In genomic region chr1:245988393-245989078, GRCh38 we compare ENCODE assay signal across 1 cellular context.
TF ChIP-seq lines count a peak whose summit lies in the region.

No MANE protein-coding gene starts in this region.

TF ChIP-seq in K562, 482 proteins besides CTCF, POLR2A, EP300 and RAD21 (continued from another document and continues in another):
- peak in 1 of 2 experiments; percentile 45; a peak in 1 of 4 replicates for TF ChIP-seq MAZ (CRISPR knock-in tag; conservative IDR thresholded peaks at IDR 0.05 in 1 of 2, IDR thresholded peaks at IDR 0.05 in 1 of 2)
- TF ChIP-seq ZNF197 (CRISPR knock-in tag; IDR thresholded peaks at IDR 0.05; ENCODE audit: low read depth) = 0 out of 2 replicates have a peak, but pooled peaks have one; percentile 55
- TF ChIP-seq POLR3G (IDR thresholded peaks at IDR 0.05; ENCODE audit: extremely low read depth, insufficient read length, insufficient replicate concordance) = no peak
- TF ChIP-seq, protein P1, sequence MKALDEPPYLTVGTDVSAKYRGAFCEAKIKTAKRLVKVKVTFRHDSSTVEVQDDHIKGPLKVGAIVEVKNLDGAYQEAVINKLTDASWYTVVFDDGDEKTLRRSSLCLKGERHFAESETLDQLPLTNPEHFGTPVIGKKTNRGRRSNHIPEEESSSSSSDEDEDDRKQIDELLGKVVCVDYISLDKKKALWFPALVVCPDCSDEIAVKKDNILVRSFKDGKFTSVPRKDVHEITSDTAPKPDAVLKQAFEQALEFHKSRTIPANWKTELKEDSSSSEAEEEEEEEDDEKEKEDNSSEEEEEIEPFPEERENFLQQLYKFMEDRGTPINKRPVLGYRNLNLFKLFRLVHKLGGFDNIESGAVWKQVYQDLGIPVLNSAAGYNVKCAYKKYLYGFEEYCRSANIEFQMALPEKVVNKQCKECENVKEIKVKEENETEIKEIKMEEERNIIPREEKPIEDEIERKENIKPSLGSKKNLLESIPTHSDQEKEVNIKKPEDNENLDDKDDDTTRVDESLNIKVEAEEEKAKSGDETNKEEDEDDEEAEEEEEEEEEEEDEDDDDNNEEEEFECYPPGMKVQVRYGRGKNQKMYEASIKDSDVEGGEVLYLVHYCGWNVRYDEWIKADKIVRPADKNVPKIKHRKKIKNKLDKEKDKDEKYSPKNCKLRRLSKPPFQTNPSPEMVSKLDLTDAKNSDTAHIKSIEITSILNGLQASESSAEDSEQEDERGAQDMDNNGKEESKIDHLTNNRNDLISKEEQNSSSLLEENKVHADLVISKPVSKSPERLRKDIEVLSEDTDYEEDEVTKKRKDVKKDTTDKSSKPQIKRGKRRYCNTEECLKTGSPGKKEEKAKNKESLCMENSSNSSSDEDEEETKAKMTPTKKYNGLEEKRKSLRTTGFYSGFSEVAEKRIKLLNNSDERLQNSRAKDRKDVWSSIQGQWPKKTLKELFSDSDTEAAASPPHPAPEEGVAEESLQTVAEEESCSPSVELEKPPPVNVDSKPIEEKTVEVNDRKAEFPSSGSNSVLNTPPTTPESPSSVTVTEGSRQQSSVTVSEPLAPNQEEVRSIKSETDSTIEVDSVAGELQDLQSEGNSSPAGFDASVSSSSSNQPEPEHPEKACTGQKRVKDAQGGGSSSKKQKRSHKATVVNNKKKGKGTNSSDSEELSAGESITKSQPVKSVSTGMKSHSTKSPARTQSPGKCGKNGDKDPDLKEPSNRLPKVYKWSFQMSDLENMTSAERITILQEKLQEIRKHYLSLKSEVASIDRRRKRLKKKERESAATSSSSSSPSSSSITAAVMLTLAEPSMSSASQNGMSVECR (CRISPR knock-in tag; IDR thresholded peaks at IDR 0.05) = peak; percentile 66; the same call in 1 of the 2 replicates
- peak in 2 of 3 experiments; percentile 61 to 62 for TF ChIP-seq YY1 (IDR thresholded peaks at IDR 0.05; ENCODE audit: borderline replicate concordance in 1 of 3, control insufficient read depth in 1 of 3, extremely low read depth in 1 of 3, insufficient read depth in 3 of 3, insufficient read length in 1 of 3, insufficient replicate concordance in 2 of 3, low read depth in 1 of 3, low read length in 2 of 3)
- no peak for TF ChIP-seq ZC3H11A (IDR thresholded peaks at IDR 0.05; ENCODE audit: low read depth, low read length)
- TF ChIP-seq SIN3A (IDR thresholded peaks at IDR 0.05; ENCODE audit: borderline replicate concordance in 2 of 2, control insufficient read depth in 1 of 2, low read depth in 2 of 2, low read length in 2 of 2) = peak in 1 of 2 experiments; percentile 81; a peak in 2 of 4 replicates
- no peak for TF ChIP-seq ZNF280A (IDR thresholded peaks at IDR 0.05; ENCODE audit: low read depth, partially characterized antibody)
- no peak for TF ChIP-seq SREBF2 (CRISPR knock-in tag; IDR thresholded peaks at IDR 0.05)
- TF ChIP-seq FOSL1 (tag; conservative IDR thresholded peaks at IDR 0.05) = peak; percentile 83
- TF ChIP-seq NR2C2 (CRISPR knock-in tag; IDR thresholded peaks at IDR 0.05) = no peak
- 0 out of 2 replicates have a peak, but pooled peaks have one; percentile 15 for TF ChIP-seq NR2C2 (tag; IDR thresholded peaks at IDR 0.05)
- TF ChIP-seq FOXM1 (IDR thresholded peaks at IDR 0.05; ENCODE audit: low read depth) = peak; percentile 72
- 0 out of 2 replicates have a peak, but pooled peaks have one; percentile 16 for TF ChIP-seq FOXM1 (CRISPR knock-in tag; IDR thresholded peaks at IDR 0.05; ENCODE audit: low read depth)
- TF ChIP-seq, protein P2, sequence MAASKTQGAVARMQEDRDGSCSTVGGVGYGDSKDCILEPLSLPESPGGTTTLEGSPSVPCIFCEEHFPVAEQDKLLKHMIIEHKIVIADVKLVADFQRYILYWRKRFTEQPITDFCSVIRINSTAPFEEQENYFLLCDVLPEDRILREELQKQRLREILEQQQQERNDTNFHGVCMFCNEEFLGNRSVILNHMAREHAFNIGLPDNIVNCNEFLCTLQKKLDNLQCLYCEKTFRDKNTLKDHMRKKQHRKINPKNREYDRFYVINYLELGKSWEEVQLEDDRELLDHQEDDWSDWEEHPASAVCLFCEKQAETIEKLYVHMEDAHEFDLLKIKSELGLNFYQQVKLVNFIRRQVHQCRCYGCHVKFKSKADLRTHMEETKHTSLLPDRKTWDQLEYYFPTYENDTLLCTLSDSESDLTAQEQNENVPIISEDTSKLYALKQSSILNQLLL (CRISPR knock-in tag; IDR thresholded peaks at IDR 0.05; ENCODE audit: borderline replicate concordance) = no peak
- peak; percentile 54; the same call in 1 of the 2 replicates for TF ChIP-seq PHF8 (IDR thresholded peaks at IDR 0.05; ENCODE audit: borderline replicate concordance, low read length)
- TF ChIP-seq NCOA1 (IDR thresholded peaks at IDR 0.05; ENCODE audit: low read depth) = no peak
- no peak for TF ChIP-seq HMBOX1 (IDR thresholded peaks at IDR 0.05)
- peak; percentile 77 for TF ChIP-seq POLR2B (IDR thresholded peaks at IDR 0.05; ENCODE audit: low read depth, partially characterized antibody)
- TF ChIP-seq GMEB1 (CRISPR knock-in tag; IDR thresholded peaks at IDR 0.05) = no peak
- peak; percentile 71 for TF ChIP-seq CREM (IDR thresholded peaks at IDR 0.05; ENCODE audit: low read depth)
- TF ChIP-seq KDM2B (CRISPR knock-in tag; IDR thresholded peaks at IDR 0.05) = no peak
- peak; percentile 90 for TF ChIP-seq USF1 (CRISPR knock-in tag; IDR thresholded peaks at IDR 0.05)
- peak; percentile 76 for TF ChIP-seq KDM5B (IDR thresholded peaks at IDR 0.05; ENCODE audit: insufficient replicate concordance, low read depth, low read length)
- no peak for TF ChIP-seq SAFB (IDR thresholded peaks at IDR 0.05; ENCODE audit: borderline replicate concordance, low read depth, low read length)
- TF ChIP-seq SIRT6 (IDR thresholded peaks at IDR 0.05; ENCODE audit: low read depth, low read length) = no peak
- no peak for TF ChIP-seq SIX5 (IDR thresholded peaks at IDR 0.05; ENCODE audit: borderline replicate concordance in 1 of 2, insufficient read depth in 1 of 2, low read depth in 1 of 2, low read length in 2 of 2)
- no peak for TF ChIP-seq ZNF347 (CRISPR knock-in tag; IDR thresholded peaks at IDR 0.05; ENCODE audit: low read depth)
- no peak for TF ChIP-seq SRSF1 (IDR thresholded peaks at IDR 0.05; ENCODE audit: low read depth, low read length)
- TF ChIP-seq C11orf30 (IDR thresholded peaks at IDR 0.05; ENCODE audit: low read depth) = no peak; the same call in 1 of the 2 replicates
- TF ChIP-seq ZNF780A (CRISPR knock-in tag; IDR thresholded peaks at IDR 0.05) = no peak
- TF ChIP-seq TEAD4 (IDR thresholded peaks at IDR 0.05; ENCODE audit: low read length) = peak; percentile 56
- no peak for TF ChIP-seq TEAD4 (CRISPR knock-in tag; IDR thresholded peaks at IDR 0.05; ENCODE audit: borderline replicate concordance)
- TF ChIP-seq SP2 (IDR thresholded peaks at IDR 0.05; ENCODE audit: extremely low read depth, low read depth, low read length, poor library complexity, severe bottlenecking) = peak; percentile 44
- TF ChIP-seq, protein P3, sequence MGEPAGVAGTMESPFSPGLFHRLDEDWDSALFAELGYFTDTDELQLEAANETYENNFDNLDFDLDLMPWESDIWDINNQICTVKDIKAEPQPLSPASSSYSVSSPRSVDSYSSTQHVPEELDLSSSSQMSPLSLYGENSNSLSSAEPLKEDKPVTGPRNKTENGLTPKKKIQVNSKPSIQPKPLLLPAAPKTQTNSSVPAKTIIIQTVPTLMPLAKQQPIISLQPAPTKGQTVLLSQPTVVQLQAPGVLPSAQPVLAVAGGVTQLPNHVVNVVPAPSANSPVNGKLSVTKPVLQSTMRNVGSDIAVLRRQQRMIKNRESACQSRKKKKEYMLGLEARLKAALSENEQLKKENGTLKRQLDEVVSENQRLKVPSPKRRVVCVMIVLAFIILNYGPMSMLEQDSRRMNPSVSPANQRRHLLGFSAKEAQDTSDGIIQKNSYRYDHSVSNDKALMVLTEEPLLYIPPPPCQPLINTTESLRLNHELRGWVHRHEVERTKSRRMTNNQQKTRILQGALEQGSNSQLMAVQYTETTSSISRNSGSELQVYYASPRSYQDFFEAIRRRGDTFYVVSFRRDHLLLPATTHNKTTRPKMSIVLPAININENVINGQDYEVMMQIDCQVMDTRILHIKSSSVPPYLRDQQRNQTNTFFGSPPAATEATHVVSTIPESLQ (CRISPR knock-in tag; IDR thresholded peaks at IDR 0.05) = 0 out of 2 replicates have a peak, but pooled peaks have one; percentile 61
- TF ChIP-seq RNF2 (IDR thresholded peaks at IDR 0.05) = no peak
- TF ChIP-seq TAF9B (IDR thresholded peaks at IDR 0.05; ENCODE audit: partially characterized antibody) = peak; percentile 71
- no peak for TF ChIP-seq ZNF124 (CRISPR knock-in tag; IDR thresholded peaks at IDR 0.05)
- peak; percentile 36; the same call in 1 of the 2 replicates for TF ChIP-seq MAFK (IDR thresholded peaks at IDR 0.05; ENCODE audit: low read length)
- 0 out of 2 replicates have a peak, but pooled peaks have one; percentile 21 for TF ChIP-seq POLR2AphosphoS2 (IDR thresholded peaks at IDR 0.05; ENCODE audit: low read length)
- TF ChIP-seq NFYB (IDR thresholded peaks at IDR 0.05; ENCODE audit: extremely low read depth, insufficient read length) = peak; percentile 93
- peak; percentile 74 for TF ChIP-seq HLTF (IDR thresholded peaks at IDR 0.05)
- TF ChIP-seq, protein P4, sequence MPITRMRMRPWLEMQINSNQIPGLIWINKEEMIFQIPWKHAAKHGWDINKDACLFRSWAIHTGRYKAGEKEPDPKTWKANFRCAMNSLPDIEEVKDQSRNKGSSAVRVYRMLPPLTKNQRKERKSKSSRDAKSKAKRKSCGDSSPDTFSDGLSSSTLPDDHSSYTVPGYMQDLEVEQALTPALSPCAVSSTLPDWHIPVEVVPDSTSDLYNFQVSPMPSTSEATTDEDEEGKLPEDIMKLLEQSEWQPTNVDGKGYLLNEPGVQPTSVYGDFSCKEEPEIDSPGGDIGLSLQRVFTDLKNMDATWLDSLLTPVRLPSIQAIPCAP (CRISPR knock-in tag; IDR thresholded peaks at IDR 0.05; ENCODE audit: borderline replicate concordance) = no peak
- no peak for TF ChIP-seq LEF1 (IDR thresholded peaks at IDR 0.05)
- TF ChIP-seq, protein P5, sequence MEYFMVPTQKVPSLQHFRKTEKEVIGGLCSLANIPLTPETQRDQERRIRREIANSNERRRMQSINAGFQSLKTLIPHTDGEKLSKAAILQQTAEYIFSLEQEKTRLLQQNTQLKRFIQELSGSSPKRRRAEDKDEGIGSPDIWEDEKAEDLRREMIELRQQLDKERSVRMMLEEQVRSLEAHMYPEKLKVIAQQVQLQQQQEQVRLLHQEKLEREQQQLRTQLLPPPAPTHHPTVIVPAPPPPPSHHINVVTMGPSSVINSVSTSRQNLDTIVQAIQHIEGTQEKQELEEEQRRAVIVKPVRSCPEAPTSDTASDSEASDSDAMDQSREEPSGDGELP (CRISPR knock-in tag; IDR thresholded peaks at IDR 0.05; ENCODE audit: borderline replicate concordance) = peak; percentile 86
- no peak for TF ChIP-seq ADNP (tag; IDR thresholded peaks at IDR 0.05)
- TF ChIP-seq PML (IDR thresholded peaks at IDR 0.05; ENCODE audit: low read length) = peak; percentile 76
- peak; percentile 91; the same call in 1 of the 2 replicates for TF ChIP-seq STAT6 (CRISPR knock-in tag; IDR thresholded peaks at IDR 0.05)
- TF ChIP-seq CC2D1A (IDR thresholded peaks at IDR 0.05) = peak; percentile 86
- TF ChIP-seq RBFOX2 (IDR thresholded peaks at IDR 0.05; ENCODE audit: low read depth, low read length) = peak; percentile 86
